Comparison of ENCODE assay signal across 8 cellular contexts in genomic region chr16:75108792-75109731, GRCh38. TPM values are rescaled to one million over a fixed set of nuclear protein-coding genes. Genes with fewer than 3 reads are reported as not detected.
DNase-seq lines count a peak whose midpoint lies in the region; ATAC-seq and TF ChIP-seq lines count a peak whose summit lies in the region.

No MANE protein-coding gene starts in this region.

- no peak for TF ChIP-seq EP300 in gastroesophageal sphincter (IDR thresholded peaks at IDR 0.05)

- H3K27me3 Mint-ChIP-seq in CD4-positive, alpha-beta T cell = peaks cover 11% of the 10 kb centered on the region
- no peaks in the 10 kb centered on the region for H3K27me3 Mint-ChIP-seq in type B pancreatic cell

- H3K27ac Mint-ChIP-seq in CD4-positive, alpha-beta T cell = peak overlapping the region; percentile 82
- H3K27ac Mint-ChIP-seq in type B pancreatic cell = peak overlapping the region; percentile 18

- TF ChIP-seq CTCF in CD4-positive, alpha-beta T cell (IDR thresholded peaks at IDR 0.05) = no peak
- TF ChIP-seq CTCF in gastroesophageal sphincter (IDR thresholded peaks at IDR 0.05) = no peak
- peak in 1 of 4 experiments; percentile 6 for TF ChIP-seq CTCF in prostate gland (IDR thresholded peaks at IDR 0.05)
- TF ChIP-seq CTCF in type B pancreatic cell (conservative IDR thresholded peaks at IDR 0.05) = no peak

- H3K36me3 Mint-ChIP-seq in CD4-positive, alpha-beta T cell (ENCODE audit: low read depth) = no peaks in the 10 kb centered on the region
- H3K36me3 Mint-ChIP-seq in type B pancreatic cell = peaks cover 11% of the 10 kb centered on the region

- H3K4me1 Mint-ChIP-seq in CD4-positive, alpha-beta T cell (ENCODE audit: low read depth) = peaks cover 62% of the 10 kb centered on the region
- H3K4me1 Mint-ChIP-seq in type B pancreatic cell (ENCODE audit: unreplicated experiment) = peaks cover 9% of the 10 kb centered on the region

- intact Hi-C loops in CD4-positive, alpha-beta T cell (cut with DNase I, micrococcal nuclease) = loop anchor here (1.0 to 5.0 kb wide), 2 partner anchors 34 to 37 kb away; no protein-coding TSS in a partner anchor
- intact Hi-C loops in prostate gland (cut with DNase I) = loop anchor here (10.0 kb wide), 1 partner anchor 64 kb away; no protein-coding TSS in a partner anchor

- WGBS in gastroesophageal sphincter (ENCODE audit: low coverage in 1 of 2), 2 donors = 39 to 46% methylated on average over 2 to 7 of the region's 27 CpGs
- WGBS in prostate gland = 38% methylated on average over 23 of the region's 27 CpGs

- H3K4me1 ChIP-seq in gastroesophageal sphincter (peaks cover 14 to 91% (median 62%) of the 10 kb centered on the region in 3 donors), prostate gland (replicated peaks) (no peaks in the 10 kb centered on the region)

- H3K4me3 Mint-ChIP-seq in CD4-positive, alpha-beta T cell = peak overlapping the region; percentile 39
- no peak overlapping the region for H3K4me3 Mint-ChIP-seq in type B pancreatic cell

- H3K27me3 ChIP-seq in CD4-positive, alpha-beta T cell (ENCODE audit: control insufficient read depth, insufficient read depth, low read length) = peaks cover 9% of the 10 kb centered on the region
- H3K27me3 ChIP-seq in gastroesophageal sphincter = no peaks in the 10 kb centered on the region
- no peaks in the 10 kb centered on the region for H3K27me3 ChIP-seq in prostate gland (replicated peaks; ENCODE audit: insufficient read depth)

- H3K9me3 Mint-ChIP-seq in CD4-positive, alpha-beta T cell = no peaks in the 10 kb centered on the region
- no peaks in the 10 kb centered on the region for H3K9me3 Mint-ChIP-seq in type B pancreatic cell

- H3K9me3 ChIP-seq in CD4-positive, alpha-beta T cell (ENCODE audit: control insufficient read depth, low read length) = no peaks in the 10 kb centered on the region
- H3K9me3 ChIP-seq in gastroesophageal sphincter (no peaks in the 10 kb centered on the region), prostate gland (no peaks in the 10 kb centered on the region)

- H3K36me3 ChIP-seq in gastroesophageal sphincter (peaks cover 0 to 7% of the 10 kb centered on the region in 2 donors), prostate gland (no peaks in the 10 kb centered on the region)

- CTCF ChIA-PET in CD4-positive, alpha-beta T cell (lab: Charles Lee) = interaction anchor here (0.6 to 5.8 kb wide), 5 partner anchors 10 to 123 kb away, joined by 3 to 75 read pairs (median 6); partner anchors contain the start of gene ZNRF1

- TF ChIP-seq POLR2A in gastroesophageal sphincter (IDR thresholded peaks at IDR 0.05) = no peak
- peak; percentile 20 for TF ChIP-seq POLR2A in prostate gland (IDR thresholded peaks at IDR 0.05)

- POLR2A ChIA-PET in CD4-positive, alpha-beta T cell (lab: Charles Lee) = interaction anchor here (0.6 to 4.8 kb wide), 8 partner anchors 10 to 350 kb away, joined by 3 to 35 read pairs (median 4); partner anchors contain the start of gene WDR59

- peak; percentile 46 to 82 (median 75) for DNase-seq in CD4-positive, alpha-beta T cell
- DNase-seq in SHP77 treated with DMSO at 0.1 percent for 48 hours (lab: John Stamatoyannopoulos, UW) = peak; percentile 84
- DNase-seq in activated naive CD4-positive, alpha-beta T cell treated with Interleukin-2 at 50 U/mL for 16 hours = peak; percentile 86
- DNase-seq in prostate gland (ENCODE audit: low spot score) = peak; percentile 79
- DNase-seq in type B pancreatic cell (ENCODE audit: extremely low spot score, unreplicated experiment) = no peak
- DNase-seq in NCI-H128 (lab: John Stamatoyannopoulos, UW; ENCODE audit: unreplicated experiment) = no peak

- ATAC-seq in CD4-positive, alpha-beta T cell (ENCODE audit: poor library complexity) = peak; percentile 67
- ATAC-seq in HG03135 (IDR thresholded peaks at IDR 0.05; ENCODE audit: unreplicated experiment) = peak; percentile 31
- ATAC-seq in gastroesophageal sphincter = peak; percentile 62

- no peak overlapping the region for H3K27ac ChIP-seq in CD4-positive, alpha-beta T cell (ENCODE audit: low read depth, low read length)
- H3K27ac ChIP-seq in gastroesophageal sphincter (peak overlapping the region; percentile 25 to 88 (median 86)), prostate gland (peak overlapping the region; percentile 52 to 65)

- H3K4me3 ChIP-seq in gastroesophageal sphincter (no peak overlapping the region), prostate gland (no peak overlapping the region)

RNA-seq across cellular contexts. Expression of gene LDHD, which starts 7.5 kb away (rescaled TPM):
- total RNA-seq in CD4-positive, alpha-beta T cell = not detected
- total RNA-seq in gastroesophageal sphincter = 10 to 100 TPM in 2 of 4 donors, 1 to 10 TPM in 2; 5.1 to 12.8 (median 8.6) TPM
- 10 to 100 TPM; 26.6 to 55.3 TPM for total RNA-seq in prostate gland
- 0.69 and 1.8 TPM in 2 replicates for total RNA-seq in type B pancreatic cell (ENCODE audit: low replicate concordance)

RNA-seq across cellular contexts. Expression of gene ZFP1, which starts 39.3 kb away (rescaled TPM):
- 1 to 10 TPM; 6.2 to 7.5 TPM for total RNA-seq in CD4-positive, alpha-beta T cell
- total RNA-seq in gastroesophageal sphincter (10 to 100 TPM in 3 of 4 donors, 1 to 10 TPM in 1; 9.8 to 18.4 (median 15.4) TPM), prostate gland (10 to 100 TPM in 1 of 2 donors, 1 to 10 TPM in 1; 9.8 to 10.3 TPM), type B pancreatic cell (ENCODE audit: low replicate concordance) (10.0 and 19.8 TPM in 2 replicates)

Comparison
In these comparisons a context has a peak if more than half of its experiments do, and no peak if none do; other contexts are left out.
1. DNase-seq: peak in CD4-positive, alpha-beta T cell (10 of 10), SHP77 treated with DMSO at 0.1 percent for 48 hours (single experiment), activated naive CD4-positive, alpha-beta T cell treated with Interleukin-2 at 50 U/mL for 16 hours (single experiment) and prostate gland (single experiment); none in type B pancreatic cell (single experiment) and NCI-H128 (single experiment).
2. Peak in every context shown above with its lines, with median percentiles within 50 percentile points of each other: ATAC-seq.